ENCODE assay signal across 30 cellular contexts in genomic region chr16:30086291-30087140, GRCh38. TPM values are rescaled to one million over a fixed set of nuclear protein-coding genes. Genes with fewer than 3 reads are reported as not detected.
DNase-seq lines count a peak whose midpoint lies in the region; ATAC-seq, FAIRE-seq and TF ChIP-seq lines count a peak whose summit lies in the region.
"Had no signal": no experiment of that assay in that cellular context is flagged by ENCODE, and none has a peak within 500 bp of the region (broad histone marks: within the 10 kb centered on the region; RNA-seq: fewer than 3 reads in every experiment).

No MANE protein-coding gene starts in this region.

- no peak overlapping the region for H3K4me3 ChIP-seq in HepG2 (replicated peaks in 1 of 3; ENCODE audit: insufficient read depth in 1 of 3, low read depth in 2 of 3, low read length in 3 of 3)
- H3K4me3 ChIP-seq in right lobe of liver: no peak overlapping the region
- H3K4me3 ChIP-seq in endothelial cell of umbilical vein (replicated peaks in 1 of 3; ENCODE audit: insufficient read depth in 1 of 3, low read depth in 1 of 3, low read length in 3 of 3): no peak overlapping the region
- no peak overlapping the region for H3K4me3 ChIP-seq in tibial nerve
- H3K4me3 ChIP-seq: PC-9, transverse colon had no signal

- H3K36me3 ChIP-seq in HepG2 (replicated peaks in 1 of 2; ENCODE audit: control insufficient read depth in 1 of 2, insufficient read depth in 2 of 2, low read length in 2 of 2) (peaks cover 24 to 38% of the 10 kb centered on the region in 2 experiments), right lobe of liver (peaks cover 0 to 41% (median 4%) of the 10 kb centered on the region in 4 donors), endothelial cell of umbilical vein (ENCODE audit: control insufficient read depth in 2 of 2, extremely low read depth in 1 of 2, insufficient read depth in 2 of 2, low read length in 2 of 2) (peaks cover 13 to 29% of the 10 kb centered on the region in 2 experiments), tibial nerve (peaks cover 0 to 61% (median 16%) of the 10 kb centered on the region in 3 donors)

- H3K79me2 ChIP-seq in HepG2 (ENCODE audit: insufficient read depth, low read length) (peaks cover 7% of the 10 kb centered on the region), endothelial cell of umbilical vein (ENCODE audit: control insufficient read depth, insufficient read depth, low read length) (no peaks in the 10 kb centered on the region)
- H3K79me2 ChIP-seq: parathyroid adenoma had no signal

- TF ChIP-seq POLR2A in HepG2 (IDR thresholded peaks at IDR 0.05; ENCODE audit: insufficient read depth in 1 of 2, low read depth in 2 of 2, low read length in 2 of 2) (peak in 1 of 2 experiments; percentile 14; a peak in 1 of 4 replicates), right lobe of liver (IDR thresholded peaks at IDR 0.05) (no peak), endothelial cell of umbilical vein (IDR thresholded peaks at IDR 0.05; ENCODE audit: low read depth, low read length) (no peak), tibial nerve (IDR thresholded peaks at IDR 0.05) (no peak)

- dilution Hi-C loops in endothelial cell of umbilical vein (cut with MboI; ENCODE audit: extremely low pct_ligation_motif_present, low sequenced_read_pairs): no loop called here

- H3K9ac ChIP-seq in HepG2 (ENCODE audit: insufficient read depth, low read depth, low read length) (no peak overlapping the region), endothelial cell of umbilical vein (replicated peaks; ENCODE audit: extremely low read depth, insufficient read depth, low read length) (no peak overlapping the region)
- H3K9ac ChIP-seq: parathyroid adenoma had no signal

- no peaks in the 10 kb centered on the region for H4K20me1 ChIP-seq in HepG2 (ENCODE audit: insufficient read depth, low read length)
- no peaks in the 10 kb centered on the region for H4K20me1 ChIP-seq in endothelial cell of umbilical vein (replicated peaks; ENCODE audit: control insufficient read depth, extremely low read depth, insufficient read depth, low read length)

- FAIRE-seq in HepG2 (lab: Jason Lieb, UNC) (no peak), endothelial cell of umbilical vein (lab: Jason Lieb, UNC) (no peak)
- FAIRE-seq: colon, G401.6, small intestine had no signal

- H3K4me1 ChIP-seq in HepG2 (ENCODE audit: insufficient read depth, low read length): peaks cover 47% of the 10 kb centered on the region
- H3K4me1 ChIP-seq in right lobe of liver: peaks cover 0 to 11% (median 4%) of the 10 kb centered on the region in 4 donors
- peaks cover 5% of the 10 kb centered on the region for H3K4me1 ChIP-seq in endothelial cell of umbilical vein (ENCODE audit: control insufficient read depth, extremely low read depth, insufficient read depth, low read length)
- peaks cover 0 to 42% (median 9%) of the 10 kb centered on the region in 4 donors for H3K4me1 ChIP-seq in tibial nerve

- BruUV-seq in HepG2 (replicated peaks; lab: Mats Ljungman, UMichigan) (no TSS peak), endothelial cell of umbilical vein (replicated peaks; lab: Mats Ljungman, UMichigan) (no TSS peak)

- CTCF ChIA-PET in HepG2 (lab: Yijun Ruan, JAX; ENCODE audit: low intra/inter-chr PET ratio, low total read pairs) (no interaction called here), RWPE1 (lab: Yijun Ruan, JAX) (no interaction called here), endothelial cell of umbilical vein (lab: Charles Lee) (interaction anchor here (0.7 kb wide), 1 partner anchor 10 kb away, joined by 3 read pairs; no protein-coding TSS in a partner anchor)

- POLR2A ChIA-PET in HepG2 (lab: Yijun Ruan, JAX): interaction anchor here (2.5 kb wide), 1 partner anchor 11 kb away, joined by 8 read pairs; the partner anchor contains the start of gene PPP4C
- POLR2A ChIA-PET in RWPE1 (lab: Yijun Ruan, JAX; ENCODE audit: low non-redundant PET): no interaction called here
- POLR2A ChIA-PET in endothelial cell of umbilical vein (lab: Charles Lee): no interaction called here

- H2AFZ ChIP-seq in HepG2 (ENCODE audit: low read length) (no peak overlapping the region), endothelial cell of umbilical vein (ENCODE audit: low read depth, low read length) (no peak overlapping the region)
- H2AFZ ChIP-seq: parathyroid adenoma, PC-9 had no signal

- TF ChIP-seq RAD21 in HepG2 (CRISPR knock-in tag; IDR thresholded peaks at IDR 0.05): no peak

- intact Hi-C loops in HepG2 (cut with micrococcal nuclease; ENCODE audit: unreplicated experiment) (loop anchor here (10.0 kb wide), 1 partner anchor 568 kb away; the partner anchor contains the start of genes FBRS and PRR14), right lobe of liver (cut with DNase I) (no loop called here), endothelial cell of umbilical vein (cut with micrococcal nuclease) (no loop called here)

- TF ChIP-seq CTCF in HepG2 (CRISPR knock-in tag; IDR thresholded peaks at IDR 0.05) (no peak), right lobe of liver (IDR thresholded peaks at IDR 0.05) (no peak), RWPE1 (conservative IDR thresholded peaks at IDR 0.05; ENCODE audit: low read depth) (no peak), endothelial cell of umbilical vein (IDR thresholded peaks at IDR 0.05; ENCODE audit: extremely low read depth in 1 of 2, insufficient read depth in 1 of 2, low read depth in 1 of 2, low read length in 2 of 2) (no peak), tibial nerve (IDR thresholded peaks at IDR 0.05) (no peak)

- H3K4me2 ChIP-seq in HepG2 (ENCODE audit: low read depth, low read length): no peak overlapping the region
- no peak overlapping the region for H3K4me2 ChIP-seq in endothelial cell of umbilical vein (ENCODE audit: insufficient read depth, low read length)
- H3K4me2 ChIP-seq: PC-9 had no signal

- TF ChIP-seq EP300 in HepG2 (IDR thresholded peaks at IDR 0.05; ENCODE audit: low read depth in 2 of 2, low read length in 2 of 2): no peak
- TF ChIP-seq EP300 in HepG2 (CRISPR knock-in tag; IDR thresholded peaks at IDR 0.05; ENCODE audit: borderline replicate concordance): no peak
- TF ChIP-seq EP300 in tibial nerve (IDR thresholded peaks at IDR 0.05): no peak

- H3K9me3 ChIP-seq in HepG2 (ENCODE audit: low read length) (no peaks in the 10 kb centered on the region), right lobe of liver (no peaks in the 10 kb centered on the region), endothelial cell of umbilical vein (replicated peaks; ENCODE audit: control insufficient read depth, insufficient read depth, low read length) (no peaks in the 10 kb centered on the region), tibial nerve (no peaks in the 10 kb centered on the region)
- H3K9me3 ChIP-seq: transverse colon had no signal

- ATAC-seq in HepG2 (no peak), right lobe of liver (no peak), GM21526 (IDR thresholded peaks at IDR 0.05; ENCODE audit: low FRiP score, unreplicated experiment) (no peak), GM18867 (IDR thresholded peaks at IDR 0.05; ENCODE audit: unreplicated experiment) (no peak)

- no peaks in the 10 kb centered on the region for H3K9me1 ChIP-seq in endothelial cell of umbilical vein (replicated peaks; ENCODE audit: control insufficient read depth, extremely low read depth, insufficient read depth, low read length)

- 90% methylated on average over 16 of the region's 27 CpGs for WGBS in HepG2 (ENCODE audit: low lambda C conversion rate)
- WGBS in right lobe of liver (ENCODE audit: insufficient coverage, low coverage, low lambda C conversion rate, missing lambda C conversion rate): 94% methylated on average over 9 of the region's 27 CpGs
- WGBS in tibial nerve, 2 donors: 77 to 82% methylated on average over 16 to 27 of the region's 27 CpGs

- no peak overlapping the region for H3K27ac ChIP-seq in HepG2 (ENCODE audit: extremely low read length, insufficient read depth, low read length)
- no peak overlapping the region for H3K27ac ChIP-seq in right lobe of liver
- peak overlapping the region; percentile 60 for H3K27ac ChIP-seq in RWPE1
- H3K27ac ChIP-seq in endothelial cell of umbilical vein (ENCODE audit: insufficient read depth, low read depth, low read length): no peak overlapping the region
- peak overlapping the region in 3 of 4 donors; percentile 15 to 63 (median 40) for H3K27ac ChIP-seq in tibial nerve
- H3K27ac ChIP-seq: parathyroid adenoma, PC-9, transverse colon had no signal

- in situ Hi-C loops in HepG2 (cut with HindIII; ENCODE audit: extremely low pct_ligation_motif_present, low pct_unique_long_range_greater_than_20kb): loop anchor here (25.0 kb wide), 1 partner anchor 551 kb away; no protein-coding TSS in a partner anchor

- H3K27me3 ChIP-seq in HepG2 (ENCODE audit: control insufficient read depth in 1 of 2, insufficient read depth in 2 of 2, low read length in 2 of 2): no peaks in the 10 kb centered on the region
- H3K27me3 ChIP-seq in right lobe of liver: no peaks in the 10 kb centered on the region
- H3K27me3 ChIP-seq in endothelial cell of umbilical vein (ENCODE audit: control insufficient read depth in 2 of 2, insufficient read depth in 2 of 2, low read length in 2 of 2): no peaks in the 10 kb centered on the region
- no peaks in the 10 kb centered on the region for H3K27me3 ChIP-seq in tibial nerve
- H3K27me3 ChIP-seq: transverse colon had no signal

- DNase-seq in HepG2 (ENCODE audit: low spot score) (no peak), right lobe of liver (no peak), RWPE1 (ENCODE audit: low spot score) (no peak), endothelial cell of umbilical vein (ENCODE audit: low read depth, low spot score) (no peak), tibial nerve (ENCODE audit: low spot score in 2 of 2) (no peak), activated gamma-delta T cell (lab: John Stamatoyannopoulos, UW) (no peak)
- DNase-seq: activated CD4-positive, alpha-beta T cell treated with anti-CD3 and anti-CD28 coated beads, Interleukin-2, amount 50 U/mL, for 48 hours; activated CD8-positive, alpha-beta memory T cell treated with anti-CD3 and anti-CD28 coated beads, Interleukin-2, amount 50 U/mL, for 4 hours; activated naive CD8-positive, alpha-beta T cell treated with anti-CD3 and anti-CD28 coated beads for 36 hours; aorta; DMS53; effector CD8-positive, alpha-beta T cell; H9; hippocampal formation; NCI-H1436 treated with DMSO at 0.1 percent for 48 hours; NCI-H226; NCI-H526 treated with DMSO at 0.1 percent for 48 hours; PC-9; retina; Right ventricle myocardium superior; small intestine; T-helper 2 cell; transverse colon had no signal

RNA-seq across cellular contexts. Expression of gene TBX6, which starts 5.2 kb away (rescaled TPM):
- total RNA-seq in HepG2 (2016; rRNA removed; fragmentation: Illumina TruSeq; extraction: Trizol) (0.24 TPM in 1 of 2 replicates, not detected in the other), right lobe of liver (under 1 TPM; 0.37 to 0.68 (median 0.42) TPM), endothelial cell of umbilical vein (0.42 and 0.60 TPM in 2 replicates), tibial nerve (1 to 10 TPM in 1 of 4 donors, under 1 TPM in 2, not detected in 1; 0.66 to 1.5 (median 0.84) TPM)
- 0.09 and 0.20 TPM in 2 replicates for total RNA-seq in HepG2 (2016; cell fraction: cytosol; rRNA removed; fragmentation: Illumina TruSeq; extraction: Trizol; ENCODE audit: low read depth)
- total RNA-seq in HepG2 (2016; cell fraction: insoluble cytoplasmic fraction; rRNA removed; fragmentation: Illumina TruSeq; extraction: Trizol): 0.16 and 0.37 TPM in 2 replicates
- 0.21 and 0.22 TPM in 2 replicates for total RNA-seq in HepG2 (2016; cell fraction: membrane; rRNA removed; fragmentation: Illumina TruSeq; extraction: Trizol)
- 0.25 and 0.47 TPM in 2 replicates for total RNA-seq in HepG2 (2016; cell fraction: nucleus; rRNA removed; fragmentation: Illumina TruSeq; extraction: Trizol)
- polyA plus RNA-seq in HepG2 (2011; rRNA removed) (0.42 and 0.51 TPM in 2 replicates), endothelial cell of umbilical vein (0.30 and 0.40 TPM in 2 replicates)
- polyA plus RNA-seq in HepG2 (2011; cell fraction: cytosol; rRNA removed): 0.08 and 0.24 TPM in 2 replicates
- polyA plus RNA-seq in HepG2 (2011; cell fraction: nucleus; rRNA removed): 1.6 and 1.8 TPM in 2 replicates
- polyA plus RNA-seq in HepG2 (2012): 0.36 and 0.44 TPM in 2 replicates
- polyA plus RNA-seq in HepG2 (2016; cell fraction: cytosol; fragmentation: Illumina TruSeq; extraction: Trizol; ENCODE audit: low read depth): 0.35 and 0.51 TPM in 2 replicates
- polyA plus RNA-seq in HepG2 (2016; cell fraction: insoluble cytoplasmic fraction; fragmentation: Illumina TruSeq; extraction: Trizol; ENCODE audit: low read depth): 0.25 and 0.34 TPM in 2 replicates
- 0.39 and 0.63 TPM in 2 replicates for polyA plus RNA-seq in HepG2 (2016; cell fraction: membrane; fragmentation: Illumina TruSeq; extraction: Trizol; ENCODE audit: low read depth)
- 0.78 and 1.4 TPM in 2 replicates for polyA plus RNA-seq in HepG2 (2016; cell fraction: nucleus; fragmentation: Illumina TruSeq; extraction: Trizol; ENCODE audit: insufficient read depth, low read depth)
- 1.1 TPM in 1 of 2 replicates, not detected in the other for polyA minus RNA-seq in HepG2 (2011; rRNA and poly(A)+ RNA removed; ENCODE audit: low replicate concordance)
- not detected in 2 replicates for polyA minus RNA-seq in HepG2 (2011; cell fraction: cytosol; rRNA and poly(A)+ RNA removed)
- polyA minus RNA-seq in HepG2 (2011; cell fraction: nucleus; rRNA and poly(A)+ RNA removed): 0.39 and 0.62 TPM in 2 replicates
- polyA plus RNA-seq in endothelial cell of umbilical vein (2011; cell fraction: cytosol; rRNA removed): 0.05 and 0.13 TPM in 2 replicates
- polyA plus RNA-seq in endothelial cell of umbilical vein (2011; cell fraction: nucleus; rRNA removed): 0.41 and 0.42 TPM in 2 replicates
- 0.16 and 0.23 TPM in 2 replicates for polyA plus RNA-seq in endothelial cell of umbilical vein (2012)
- not detected in 2 replicates for polyA minus RNA-seq in endothelial cell of umbilical vein
- not detected for polyA minus RNA-seq in endothelial cell of umbilical vein (2011; cell fraction: cytosol; rRNA and poly(A)+ RNA removed)
- 0.43 TPM in 1 of 2 replicates, not detected in the other for polyA minus RNA-seq in endothelial cell of umbilical vein (2011; cell fraction: nucleus; rRNA and poly(A)+ RNA removed)
- polyA plus RNA-seq: neural cell had no signal

RNA-seq across cellular contexts. Expression of gene YPEL3, which starts 9.5 kb away (rescaled TPM):
- total RNA-seq in HepG2 (2016; rRNA removed; fragmentation: Illumina TruSeq; extraction: Trizol): 4.8 and 5.4 TPM in 2 replicates
- total RNA-seq in HepG2 (2016; cell fraction: cytosol; rRNA removed; fragmentation: Illumina TruSeq; extraction: Trizol; ENCODE audit: low read depth): 15.6 and 18.9 TPM in 2 replicates
- total RNA-seq in HepG2 (2016; cell fraction: insoluble cytoplasmic fraction; rRNA removed; fragmentation: Illumina TruSeq; extraction: Trizol): 3.6 and 7.4 TPM in 2 replicates
- 16.8 and 17.0 TPM in 2 replicates for total RNA-seq in HepG2 (2016; cell fraction: membrane; rRNA removed; fragmentation: Illumina TruSeq; extraction: Trizol)
- 3.7 and 3.9 TPM in 2 replicates for total RNA-seq in HepG2 (2016; cell fraction: nucleus; rRNA removed; fragmentation: Illumina TruSeq; extraction: Trizol)
- polyA plus RNA-seq in HepG2 (2011; rRNA removed): 47.0 and 63.6 TPM in 2 replicates
- polyA plus RNA-seq in HepG2 (2011; cell fraction: cytosol; rRNA removed): 39.4 and 54.7 TPM in 2 replicates
- polyA plus RNA-seq in HepG2 (2011; cell fraction: nucleus; rRNA removed): 83.9 and 94.9 TPM in 2 replicates
- 69.8 and 96.9 TPM in 2 replicates for polyA plus RNA-seq in HepG2 (2012)
- 32.9 and 34.4 TPM in 2 replicates for polyA plus RNA-seq in HepG2 (2016; cell fraction: cytosol; fragmentation: Illumina TruSeq; extraction: Trizol; ENCODE audit: low read depth)
- polyA plus RNA-seq in HepG2 (2016; cell fraction: insoluble cytoplasmic fraction; fragmentation: Illumina TruSeq; extraction: Trizol; ENCODE audit: low read depth): 7.4 and 9.0 TPM in 2 replicates
- polyA plus RNA-seq in HepG2 (2016; cell fraction: membrane; fragmentation: Illumina TruSeq; extraction: Trizol; ENCODE audit: low read depth): 23.4 and 24.5 TPM in 2 replicates
- 12.2 and 14.9 TPM in 2 replicates for polyA plus RNA-seq in HepG2 (2016; cell fraction: nucleus; fragmentation: Illumina TruSeq; extraction: Trizol; ENCODE audit: insufficient read depth, low read depth)
- 4.9 and 32.0 TPM in 2 replicates for polyA minus RNA-seq in HepG2 (2011; rRNA and poly(A)+ RNA removed; ENCODE audit: low replicate concordance)
- polyA minus RNA-seq in HepG2 (2011; cell fraction: cytosol; rRNA and poly(A)+ RNA removed): 14.5 and 16.8 TPM in 2 replicates
- polyA minus RNA-seq in HepG2 (2011; cell fraction: nucleus; rRNA and poly(A)+ RNA removed): 7.6 and 11.2 TPM in 2 replicates
- total RNA-seq in right lobe of liver: 10 to 100 TPM; 13.5 to 46.5 (median 21.9) TPM
- 46.1 and 47.6 TPM in 2 replicates for total RNA-seq in endothelial cell of umbilical vein
- 78.0 and 89.7 TPM in 2 replicates for polyA plus RNA-seq in endothelial cell of umbilical vein
- polyA plus RNA-seq in endothelial cell of umbilical vein (2011; cell fraction: cytosol; rRNA removed): 30.1 and 53.8 TPM in 2 replicates
- polyA plus RNA-seq in endothelial cell of umbilical vein (2011; cell fraction: nucleus; rRNA removed): 93.4 and 101 TPM in 2 replicates
- polyA plus RNA-seq in endothelial cell of umbilical vein (2012): 35.4 and 56.5 TPM in 2 replicates
- 12.8 and 24.7 TPM in 2 replicates for polyA minus RNA-seq in endothelial cell of umbilical vein
- 6.1 TPM for polyA minus RNA-seq in endothelial cell of umbilical vein (2011; cell fraction: cytosol; rRNA and poly(A)+ RNA removed)
- 20.3 and 35.9 TPM in 2 replicates for polyA minus RNA-seq in endothelial cell of umbilical vein (2011; cell fraction: nucleus; rRNA and poly(A)+ RNA removed)
- total RNA-seq in tibial nerve: 100 to 1,000 TPM in 2 of 4 donors, 10 to 100 TPM in 2; 81.9 to 197 (median 122) TPM

RNA-seq across cellular contexts. Expression of gene PPP4C, which starts 10.7 kb away (rescaled TPM):
- total RNA-seq in HepG2 (2016; rRNA removed; fragmentation: Illumina TruSeq; extraction: Trizol): 176 and 177 TPM in 2 replicates
- total RNA-seq in HepG2 (2016; cell fraction: cytosol; rRNA removed; fragmentation: Illumina TruSeq; extraction: Trizol; ENCODE audit: low read depth): 65.7 and 77.2 TPM in 2 replicates
- 171 and 181 TPM in 2 replicates for total RNA-seq in HepG2 (2016; cell fraction: insoluble cytoplasmic fraction; rRNA removed; fragmentation: Illumina TruSeq; extraction: Trizol)
- 128 and 142 TPM in 2 replicates for total RNA-seq in HepG2 (2016; cell fraction: membrane; rRNA removed; fragmentation: Illumina TruSeq; extraction: Trizol)
- total RNA-seq in HepG2 (2016; cell fraction: nucleus; rRNA removed; fragmentation: Illumina TruSeq; extraction: Trizol): 74.9 and 87.3 TPM in 2 replicates
- 220 and 272 TPM in 2 replicates for polyA plus RNA-seq in HepG2 (2011; rRNA removed)
- 258 and 302 TPM in 2 replicates for polyA plus RNA-seq in HepG2 (2011; cell fraction: cytosol; rRNA removed)
- polyA plus RNA-seq in HepG2 (2011; cell fraction: nucleus; rRNA removed): 210 and 223 TPM in 2 replicates
- 137 and 191 TPM in 2 replicates for polyA plus RNA-seq in HepG2 (2012)
- 74.4 and 81.5 TPM in 2 replicates for polyA plus RNA-seq in HepG2 (2016; cell fraction: cytosol; fragmentation: Illumina TruSeq; extraction: Trizol; ENCODE audit: low read depth)
- polyA plus RNA-seq in HepG2 (2016; cell fraction: insoluble cytoplasmic fraction; fragmentation: Illumina TruSeq; extraction: Trizol; ENCODE audit: low read depth): 211 and 227 TPM in 2 replicates
- 119 and 131 TPM in 2 replicates for polyA plus RNA-seq in HepG2 (2016; cell fraction: membrane; fragmentation: Illumina TruSeq; extraction: Trizol; ENCODE audit: low read depth)
- polyA plus RNA-seq in HepG2 (2016; cell fraction: nucleus; fragmentation: Illumina TruSeq; extraction: Trizol; ENCODE audit: insufficient read depth, low read depth): 198 and 202 TPM in 2 replicates
- 448 and 594 TPM in 2 replicates for polyA minus RNA-seq in HepG2 (2011; rRNA and poly(A)+ RNA removed; ENCODE audit: low replicate concordance)
- 140 and 151 TPM in 2 replicates for polyA minus RNA-seq in HepG2 (2011; cell fraction: cytosol; rRNA and poly(A)+ RNA removed)
- polyA minus RNA-seq in HepG2 (2011; cell fraction: nucleus; rRNA and poly(A)+ RNA removed): 46.2 and 53.8 TPM in 2 replicates
- 10 to 100 TPM; 43.1 to 59.7 (median 47.0) TPM for total RNA-seq in right lobe of liver
- total RNA-seq in endothelial cell of umbilical vein: 159 and 167 TPM in 2 replicates
- 327 and 378 TPM in 2 replicates for polyA plus RNA-seq in endothelial cell of umbilical vein
- 216 and 234 TPM in 2 replicates for polyA plus RNA-seq in endothelial cell of umbilical vein (2011; cell fraction: cytosol; rRNA removed)
- 169 and 186 TPM in 2 replicates for polyA plus RNA-seq in endothelial cell of umbilical vein (2011; cell fraction: nucleus; rRNA removed)
- 153 and 194 TPM in 2 replicates for polyA plus RNA-seq in endothelial cell of umbilical vein (2012)
- 356 and 398 TPM in 2 replicates for polyA minus RNA-seq in endothelial cell of umbilical vein
- 130 TPM for polyA minus RNA-seq in endothelial cell of umbilical vein (2011; cell fraction: cytosol; rRNA and poly(A)+ RNA removed)
- 42.2 and 48.6 TPM in 2 replicates for polyA minus RNA-seq in endothelial cell of umbilical vein (2011; cell fraction: nucleus; rRNA and poly(A)+ RNA removed)
- 10 to 100 TPM; 21.1 to 54.3 (median 34.3) TPM for total RNA-seq in tibial nerve

RNA-seq across cellular contexts. Expression of gene ALDOA, which starts 21.0 kb away (rescaled TPM):
- total RNA-seq in HepG2 (2016; rRNA removed; fragmentation: Illumina TruSeq; extraction: Trizol) (925 and 999 TPM in 2 replicates), right lobe of liver (100 to 1,000 TPM; 113 to 580 (median 345) TPM), endothelial cell of umbilical vein (1,029 and 1,114 TPM in 2 replicates), tibial nerve (100 to 1,000 TPM; 474 to 649 (median 487) TPM)
- 363 and 383 TPM in 2 replicates for total RNA-seq in HepG2 (2016; cell fraction: cytosol; rRNA removed; fragmentation: Illumina TruSeq; extraction: Trizol; ENCODE audit: low read depth)
- 919 and 949 TPM in 2 replicates for total RNA-seq in HepG2 (2016; cell fraction: insoluble cytoplasmic fraction; rRNA removed; fragmentation: Illumina TruSeq; extraction: Trizol)
- total RNA-seq in HepG2 (2016; cell fraction: membrane; rRNA removed; fragmentation: Illumina TruSeq; extraction: Trizol): 400 and 482 TPM in 2 replicates
- total RNA-seq in HepG2 (2016; cell fraction: nucleus; rRNA removed; fragmentation: Illumina TruSeq; extraction: Trizol): 406 and 421 TPM in 2 replicates
- polyA plus RNA-seq in HepG2 (2011; rRNA removed) (1,884 and 1,912 TPM in 2 replicates), endothelial cell of umbilical vein (871 and 972 TPM in 2 replicates)
- polyA plus RNA-seq in HepG2 (2011; cell fraction: cytosol; rRNA removed): 1,982 and 2,786 TPM in 2 replicates
- polyA plus RNA-seq in HepG2 (2011; cell fraction: nucleus; rRNA removed): 1,265 and 1,338 TPM in 2 replicates
- 2,541 and 2,865 TPM in 2 replicates for polyA plus RNA-seq in HepG2 (2012)
- 565 and 614 TPM in 2 replicates for polyA plus RNA-seq in HepG2 (2016; cell fraction: cytosol; fragmentation: Illumina TruSeq; extraction: Trizol; ENCODE audit: low read depth)
- polyA plus RNA-seq in HepG2 (2016; cell fraction: insoluble cytoplasmic fraction; fragmentation: Illumina TruSeq; extraction: Trizol; ENCODE audit: low read depth): 1,258 and 1,452 TPM in 2 replicates
- polyA plus RNA-seq in HepG2 (2016; cell fraction: membrane; fragmentation: Illumina TruSeq; extraction: Trizol; ENCODE audit: low read depth): 559 and 571 TPM in 2 replicates
- 791 and 794 TPM in 2 replicates for polyA plus RNA-seq in HepG2 (2016; cell fraction: nucleus; fragmentation: Illumina TruSeq; extraction: Trizol; ENCODE audit: insufficient read depth, low read depth)
- polyA minus RNA-seq in HepG2 (2011; rRNA and poly(A)+ RNA removed; ENCODE audit: low replicate concordance): 1,277 and 3,284 TPM in 2 replicates
- polyA minus RNA-seq in HepG2 (2011; cell fraction: cytosol; rRNA and poly(A)+ RNA removed): 1,933 and 2,188 TPM in 2 replicates
- 380 and 520 TPM in 2 replicates for polyA minus RNA-seq in HepG2 (2011; cell fraction: nucleus; rRNA and poly(A)+ RNA removed)
- polyA plus RNA-seq in endothelial cell of umbilical vein (2011; cell fraction: cytosol; rRNA removed): 870 and 886 TPM in 2 replicates
- 402 and 418 TPM in 2 replicates for polyA plus RNA-seq in endothelial cell of umbilical vein (2011; cell fraction: nucleus; rRNA removed)
- polyA plus RNA-seq in endothelial cell of umbilical vein (2012): 1,061 and 1,110 TPM in 2 replicates
- 655 and 717 TPM in 2 replicates for polyA minus RNA-seq in endothelial cell of umbilical vein
- 1,084 TPM for polyA minus RNA-seq in endothelial cell of umbilical vein (2011; cell fraction: cytosol; rRNA and poly(A)+ RNA removed)
- 126 and 162 TPM in 2 replicates for polyA minus RNA-seq in endothelial cell of umbilical vein (2011; cell fraction: nucleus; rRNA and poly(A)+ RNA removed)

RNA-seq across cellular contexts. Expression of gene GDPD3, which starts 26.8 kb away (rescaled TPM):
- total RNA-seq in HepG2 (2016; rRNA removed; fragmentation: Illumina TruSeq; extraction: Trizol) (14.3 and 20.6 TPM in 2 replicates), right lobe of liver (1 to 10 TPM in 4 of 6 experiments, under 1 TPM in 1, not detected in 1; 0.19 to 2.3 (median 2.3) TPM), endothelial cell of umbilical vein (17.9 and 18.6 TPM in 2 replicates), tibial nerve (1 to 10 TPM; 2.8 to 5.2 (median 4.6) TPM)
- total RNA-seq in HepG2 (2016; cell fraction: cytosol; rRNA removed; fragmentation: Illumina TruSeq; extraction: Trizol; ENCODE audit: low read depth): 77.8 and 81.7 TPM in 2 replicates
- total RNA-seq in HepG2 (2016; cell fraction: insoluble cytoplasmic fraction; rRNA removed; fragmentation: Illumina TruSeq; extraction: Trizol): 18.6 and 20.5 TPM in 2 replicates
- total RNA-seq in HepG2 (2016; cell fraction: membrane; rRNA removed; fragmentation: Illumina TruSeq; extraction: Trizol): 48.3 and 54.4 TPM in 2 replicates
- 7.6 and 12.3 TPM in 2 replicates for total RNA-seq in HepG2 (2016; cell fraction: nucleus; rRNA removed; fragmentation: Illumina TruSeq; extraction: Trizol)
- polyA plus RNA-seq in HepG2 (2011; rRNA removed) (18.7 and 21.2 TPM in 2 replicates), endothelial cell of umbilical vein (7.8 and 8.0 TPM in 2 replicates)
- 12.2 and 14.1 TPM in 2 replicates for polyA plus RNA-seq in HepG2 (2011; cell fraction: cytosol; rRNA removed)
- polyA plus RNA-seq in HepG2 (2011; cell fraction: nucleus; rRNA removed): 55.4 and 67.8 TPM in 2 replicates
- 10.4 and 27.8 TPM in 2 replicates for polyA plus RNA-seq in HepG2 (2012)
- polyA plus RNA-seq in HepG2 (2016; cell fraction: cytosol; fragmentation: Illumina TruSeq; extraction: Trizol; ENCODE audit: low read depth): 113 and 123 TPM in 2 replicates
- polyA plus RNA-seq in HepG2 (2016; cell fraction: insoluble cytoplasmic fraction; fragmentation: Illumina TruSeq; extraction: Trizol; ENCODE audit: low read depth): 19.3 and 21.1 TPM in 2 replicates
- polyA plus RNA-seq in HepG2 (2016; cell fraction: membrane; fragmentation: Illumina TruSeq; extraction: Trizol; ENCODE audit: low read depth): 79.9 and 83.9 TPM in 2 replicates
- 23.3 and 24.8 TPM in 2 replicates for polyA plus RNA-seq in HepG2 (2016; cell fraction: nucleus; fragmentation: Illumina TruSeq; extraction: Trizol; ENCODE audit: insufficient read depth, low read depth)
- 11.3 and 12.4 TPM in 2 replicates for polyA minus RNA-seq in HepG2 (2011; rRNA and poly(A)+ RNA removed; ENCODE audit: low replicate concordance)
- polyA minus RNA-seq in HepG2 (2011; cell fraction: cytosol; rRNA and poly(A)+ RNA removed): 4.6 and 9.4 TPM in 2 replicates
- polyA minus RNA-seq in HepG2 (2011; cell fraction: nucleus; rRNA and poly(A)+ RNA removed): 8.9 and 9.7 TPM in 2 replicates
- 2.2 and 3.0 TPM in 2 replicates for polyA plus RNA-seq in endothelial cell of umbilical vein (2011; cell fraction: cytosol; rRNA removed)
- 59.5 and 78.1 TPM in 2 replicates for polyA plus RNA-seq in endothelial cell of umbilical vein (2011; cell fraction: nucleus; rRNA removed)
- polyA plus RNA-seq in endothelial cell of umbilical vein (2012): 5.5 and 12.6 TPM in 2 replicates
- polyA minus RNA-seq in endothelial cell of umbilical vein: 4.3 and 6.4 TPM in 2 replicates
- polyA minus RNA-seq in endothelial cell of umbilical vein (2011; cell fraction: cytosol; rRNA and poly(A)+ RNA removed): 8.8 TPM
- 6.8 and 7.3 TPM in 2 replicates for polyA minus RNA-seq in endothelial cell of umbilical vein (2011; cell fraction: nucleus; rRNA and poly(A)+ RNA removed)
- total RNA-seq: epithelial cell of proximal tubule had no signal

Comparison
In these comparisons a context has a peak if more than half of its experiments do, and no peak if none do; other contexts are left out.
1. H3K27ac ChIP-seq: peak in RWPE1 (single experiment) and tibial nerve (3 of 4); none in HepG2 (single experiment), right lobe of liver (0 of 3) and endothelial cell of umbilical vein (single experiment).